Comparison of ENCODE assay signal across 8 cellular contexts in the genomic region with DNA sequence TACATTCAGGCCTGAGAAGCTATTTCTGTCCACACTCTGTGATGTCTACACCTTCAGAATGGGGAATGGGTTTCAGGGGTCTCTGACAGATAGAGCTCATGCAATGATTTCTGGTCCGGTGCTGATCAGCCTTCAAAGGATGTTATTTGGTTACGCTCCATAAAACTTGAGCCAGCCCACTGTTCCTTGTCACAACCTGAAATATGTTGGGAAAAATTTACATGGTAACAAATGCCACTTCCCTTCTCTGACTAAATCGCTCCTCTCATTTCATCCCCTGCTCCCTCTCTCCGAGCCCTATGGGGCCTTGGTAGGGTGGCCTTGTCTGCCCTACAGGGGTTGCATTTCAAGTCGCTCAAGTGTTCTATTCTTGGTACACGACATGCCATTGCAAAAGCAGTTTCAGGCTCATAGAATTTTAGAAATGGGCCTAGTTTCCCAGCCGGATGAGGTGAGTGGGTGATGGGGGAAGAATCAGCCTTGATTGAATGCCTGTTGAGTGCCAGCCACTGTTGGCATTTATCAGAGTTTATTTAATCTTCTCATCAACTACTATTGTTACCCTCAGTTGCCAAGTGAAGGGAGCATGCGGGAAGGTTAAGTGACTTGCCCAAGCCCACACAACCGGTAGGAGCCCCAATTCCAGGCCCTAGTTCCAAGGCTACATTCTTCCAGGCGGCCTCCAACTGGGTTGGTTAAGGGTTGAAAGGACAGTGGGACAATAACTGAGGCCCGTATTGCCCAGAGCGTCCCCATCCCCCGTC. TPM values are rescaled to one million over a fixed set of nuclear protein-coding genes. Genes with fewer than 3 reads are reported as not detected.
DNase-seq lines count a peak whose midpoint lies in the region; ATAC-seq and TF ChIP-seq lines count a peak whose summit lies in the region.

No MANE protein-coding gene starts in this region.

- H3K36me3 ChIP-seq in SK-N-SH (replicated peaks in 1 of 2; ENCODE audit: control insufficient read depth in 1 of 2, insufficient read depth in 2 of 2, low read length in 1 of 2), result no peaks in the 10 kb centered on the region
- no peaks in the 10 kb centered on the region for H3K36me3 ChIP-seq in mesendoderm (ENCODE audit: control insufficient read depth, insufficient read depth, low read length)
- H3K36me3 ChIP-seq in urinary bladder (ENCODE audit: insufficient read depth), result no peaks in the 10 kb centered on the region

- H4K8ac ChIP-seq in mesendoderm (ENCODE audit: low read depth, low read length), result no peak overlapping the region

- no peak overlapping the region for H2BK5ac ChIP-seq in mesendoderm (ENCODE audit: low read length)

- H2BK15ac ChIP-seq in mesendoderm (replicated peaks; ENCODE audit: low read depth), result no peak overlapping the region

- TF ChIP-seq EP300 in SK-N-SH (IDR thresholded peaks at IDR 0.05; ENCODE audit: borderline replicate concordance in 1 of 2, low read depth in 1 of 2, low read length in 1 of 2), result no peak

- no peaks in the 10 kb centered on the region for H3K9me2 ChIP-seq in SK-N-SH

- no peak overlapping the region for H3K23ac ChIP-seq in mesendoderm (ENCODE audit: low read length)

- no peak for TF ChIP-seq CTCF in SK-N-SH (IDR thresholded peaks at IDR 0.05)

- no peak overlapping the region for H2AK5ac ChIP-seq in mesendoderm (ENCODE audit: low read length)

- POLR2A ChIA-PET in SK-N-SH (lab: Yijun Ruan, JAX), result interaction anchor here (1.3 to 2.6 kb wide), 4 partner anchors 10 to 25 kb away, joined by 3 to 14 read pairs (median 6); no protein-coding TSS in a partner anchor

- H2BK120ac ChIP-seq in mesendoderm (ENCODE audit: low read depth, low read length), result no peak overlapping the region

- H2AFZ ChIP-seq in SK-N-SH (ENCODE audit: low read depth), result peak overlapping the region; percentile 60

- H3K79me2 ChIP-seq in SK-N-SH (ENCODE audit: insufficient read depth) (peaks cover 33% of the 10 kb centered on the region), mesendoderm (ENCODE audit: control insufficient read depth, insufficient read depth, low read length) (peaks cover 2% of the 10 kb centered on the region)

- H3K27me3 ChIP-seq in SK-N-SH (ENCODE audit: insufficient read depth), result no peaks in the 10 kb centered on the region
- no peaks in the 10 kb centered on the region for H3K27me3 ChIP-seq in mesendoderm (ENCODE audit: insufficient read depth, low read length, poor library complexity)

- H3K4me2 ChIP-seq in SK-N-SH (peak overlapping the region; percentile 74), mesendoderm (ENCODE audit: low read length) (peak overlapping the region; percentile 76)

- H3K4me3 ChIP-seq in SK-N-SH (ENCODE audit: low read depth in 2 of 2, low read length in 1 of 2), result peak overlapping the region; percentile 32 to 46
- H3K4me3 ChIP-seq in mesendoderm (ENCODE audit: low read length), result peak overlapping the region; percentile 38
- H3K4me3 ChIP-seq in urinary bladder (ENCODE audit: low read depth, low read length), result peak overlapping the region; percentile 12

- CTCF ChIA-PET in SK-N-SH (lab: Yijun Ruan, JAX), result interaction anchor here (1.2 to 6.3 kb wide), 5 partner anchors 30 to 120 kb away, joined by 3 to 31 read pairs (median 5); no protein-coding TSS in a partner anchor

- peak overlapping the region; percentile 64 for H3K9ac ChIP-seq in SK-N-SH
- H3K9ac ChIP-seq in mesendoderm (ENCODE audit: low read length), result peak overlapping the region; percentile 75

- H3K79me1 ChIP-seq in mesendoderm (ENCODE audit: low read length), result peaks cover 7% of the 10 kb centered on the region

- ATAC-seq in SK-N-SH treated with all-trans-retinoic acid at 6 μM for 48 hours (no peak), HG03432 (IDR thresholded peaks at IDR 0.05; ENCODE audit: unreplicated experiment) (no peak)

- H3K4ac ChIP-seq in mesendoderm (ENCODE audit: low read depth, low read length), result no peak overlapping the region

- peaks cover 24% of the 10 kb centered on the region for H3F3A ChIP-seq in SK-N-SH (replicated peaks; ENCODE audit: insufficient read depth)

- H4K5ac ChIP-seq in mesendoderm (ENCODE audit: low read length), result no peak overlapping the region

- no peaks in the 10 kb centered on the region for H3K9me3 ChIP-seq in SK-N-SH

- no peak for TF ChIP-seq RAD21 in SK-N-SH (IDR thresholded peaks at IDR 0.05; ENCODE audit: low read length)

- DNase-seq in SK-N-SH (no peak), mesendoderm (no peak), GF-D8 (lab: John Stamatoyannopoulos, UW) (no peak)
- no peak for DNase-seq in effector CD4-positive, alpha-beta T cell

- no peak overlapping the region for H3K18ac ChIP-seq in mesendoderm (ENCODE audit: low read length)

- H4K20me1 ChIP-seq in SK-N-SH (ENCODE audit: insufficient read depth), result no peaks in the 10 kb centered on the region

- H3K4me1 ChIP-seq in SK-N-SH (ENCODE audit: control insufficient read depth in 1 of 2, insufficient read depth in 2 of 2, low read depth in 1 of 2, low read length in 1 of 2) (peaks cover 25 to 64% of the 10 kb centered on the region in 2 experiments), mesendoderm (ENCODE audit: control insufficient read depth, low read depth, low read length) (peaks cover 2% of the 10 kb centered on the region), urinary bladder (ENCODE audit: insufficient read depth) (no peaks in the 10 kb centered on the region)

- H3K27ac ChIP-seq in SK-N-SH (ENCODE audit: low read depth in 2 of 2, low read length in 1 of 2), result peak overlapping the region; percentile 97 to 98
- H3K27ac ChIP-seq in cingulate gyrus (ENCODE audit: low read depth, low read length), result peak overlapping the region; percentile 96
- H3K27ac ChIP-seq in mesendoderm (ENCODE audit: low read depth, low read length), result peak overlapping the region; percentile 45
- peak overlapping the region; percentile 71 for H3K27ac ChIP-seq in urinary bladder (ENCODE audit: low read depth)

- peak overlapping the region; percentile 87 for H3K56ac ChIP-seq in mesendoderm (ENCODE audit: low read length)

- WGBS in SK-N-SH (ENCODE audit: low lambda C conversion rate), result 60% methylated on average over 12 of the region's 13 CpGs
- WGBS in mesendoderm (ENCODE audit: extremely low coverage, insufficient coverage, low lambda C conversion rate), result no CpG with 5 or more reads among the region's 13 CpGs
- WGBS in urinary bladder, result 62% methylated on average over 13 of the region's 13 CpGs

TF ChIP-seq in SK-N-SH, 30 proteins besides CTCF, POLR2A, EP300 and RAD21 (continues in another document):
- TF ChIP-seq YY1 (IDR thresholded peaks at IDR 0.05; ENCODE audit: low read depth) (no peak), FOSL2 (IDR thresholded peaks at IDR 0.05; ENCODE audit: borderline replicate concordance, low read depth) (no peak), RCOR1 (IDR thresholded peaks at IDR 0.05; ENCODE audit: low read length) (no peak), POLR2AphosphoS5 (IDR thresholded peaks at IDR 0.05; ENCODE audit: low read depth, low read length) (no peak), USF1 (IDR thresholded peaks at IDR 0.05; ENCODE audit: borderline replicate concordance, low read depth) (no peak), RXRA (IDR thresholded peaks at IDR 0.05; ENCODE audit: borderline replicate concordance, low read depth) (no peak), MXI1 (IDR thresholded peaks at IDR 0.05; ENCODE audit: low read depth, low read length) (no peak), NFIC (IDR thresholded peaks at IDR 0.05; ENCODE audit: borderline replicate concordance) (no peak)

TF ChIP-seq in SK-N-SH treated with all-trans-retinoic acid at 6 μM for 48 hours, 23 proteins besides CTCF, POLR2A, EP300 and RAD21:
- TF ChIP-seq CSDC2 (CRISPR knock-in tag; IDR thresholded peaks at IDR 0.05), result no peak
- no peak for TF ChIP-seq ZNF565 (CRISPR knock-in tag; conservative IDR thresholded peaks at IDR 0.05; ENCODE audit: low read depth)
- no peak for TF ChIP-seq CSRNP3 (CRISPR knock-in tag; IDR thresholded peaks at IDR 0.05)
- no peak for TF ChIP-seq BACH2 (CRISPR knock-in tag; IDR thresholded peaks at IDR 0.05; ENCODE audit: borderline replicate concordance)
- TF ChIP-seq PPARA (CRISPR knock-in tag; IDR thresholded peaks at IDR 0.05; ENCODE audit: borderline replicate concordance), result no peak
- TF ChIP-seq, protein P1, sequence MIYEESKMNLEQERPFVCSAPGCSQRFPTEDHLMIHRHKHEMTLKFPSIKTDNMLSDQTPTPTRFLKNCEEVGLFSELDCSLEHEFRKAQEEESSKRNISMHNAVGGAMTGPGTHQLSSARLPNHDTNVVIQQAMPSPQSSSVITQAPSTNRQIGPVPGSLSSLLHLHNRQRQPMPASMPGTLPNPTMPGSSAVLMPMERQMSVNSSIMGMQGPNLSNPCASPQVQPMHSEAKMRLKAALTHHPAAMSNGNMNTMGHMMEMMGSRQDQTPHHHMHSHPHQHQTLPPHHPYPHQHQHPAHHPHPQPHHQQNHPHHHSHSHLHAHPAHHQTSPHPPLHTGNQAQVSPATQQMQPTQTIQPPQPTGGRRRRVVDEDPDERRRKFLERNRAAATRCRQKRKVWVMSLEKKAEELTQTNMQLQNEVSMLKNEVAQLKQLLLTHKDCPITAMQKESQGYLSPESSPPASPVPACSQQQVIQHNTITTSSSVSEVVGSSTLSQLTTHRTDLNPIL (CRISPR knock-in tag; IDR thresholded peaks at IDR 0.05; ENCODE audit: low read depth), result no peak
- no peak for TF ChIP-seq ZNF70 (CRISPR knock-in tag; IDR thresholded peaks at IDR 0.05)
- TF ChIP-seq ESRRG (CRISPR knock-in tag; IDR thresholded peaks at IDR 0.05), result no peak
- no peak for TF ChIP-seq ZFP30 (CRISPR knock-in tag; IDR thresholded peaks at IDR 0.05)

RNA-seq across cellular contexts. Expression of gene ABHD2, which starts 1.0 kb away (rescaled TPM):
- polyA plus RNA-seq in SK-N-SH (2012; rRNA removed) (19.2 and 25.7 TPM in 2 replicates), urinary bladder (16.0 TPM)
- 12.3 and 17.4 TPM in 2 replicates for polyA plus RNA-seq in SK-N-SH (2012; cell fraction: cytosol; rRNA removed)
- 15.6 and 19.9 TPM in 2 replicates for polyA plus RNA-seq in SK-N-SH (2012; cell fraction: nucleus; rRNA removed)
- polyA plus RNA-seq in mesendoderm (2013, experiment 1 of 2), result 7.2 TPM
- polyA plus RNA-seq in mesendoderm (2013, experiment 2 of 2), result 7.6 TPM
- total RNA-seq in urinary bladder, result 41.0 TPM

Comparison
In these comparisons a context has a peak if more than half of its experiments do, and no peak if none do; other contexts are left out.
1. H3K27ac ChIP-seq: peak in every context shown above with its lines; median percentile 98 in SK-N-SH; 96 in cingulate gyrus; 71 in urinary bladder; 45 in mesendoderm.